ENCODE assay signal across 12 cellular contexts in the genomic region with DNA sequence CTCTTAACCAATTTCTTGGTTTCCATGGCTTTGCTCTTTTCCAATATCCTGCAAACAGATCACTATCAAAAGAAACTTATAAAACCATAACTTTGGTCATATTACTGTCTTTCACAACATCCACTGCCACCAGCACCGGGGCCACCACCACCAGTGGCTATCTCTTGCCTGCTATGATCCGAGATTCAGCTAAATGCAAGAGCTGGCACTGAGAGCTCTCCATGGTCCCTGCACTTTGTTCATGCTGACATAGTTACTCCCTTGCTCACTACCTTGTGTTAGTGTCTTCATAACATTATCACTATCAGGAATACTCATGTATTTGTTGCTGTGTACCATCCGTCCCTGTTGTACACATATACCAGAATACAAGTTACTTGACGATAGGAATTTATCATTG.
DNase-seq lines count a peak whose midpoint lies in the region; ATAC-seq and TF ChIP-seq lines count a peak whose summit lies in the region.
"Had no signal": no experiment of that assay in that cellular context is flagged by ENCODE, and none has a peak within 500 bp of the region (broad histone marks: within the 10 kb centered on the region; RNA-seq: fewer than 3 reads in every experiment).

No MANE protein-coding gene starts in this region.

- H3K9me3 Mint-ChIP-seq in activated T-helper 17 cell treated with anti-CD3 and anti-CD28 coated beads, Interleukin-2, amount 50 U/mL, for 72 hours: no peaks in the 10 kb centered on the region
- no peaks in the 10 kb centered on the region for H3K9me3 Mint-ChIP-seq in memory B cell

- ATAC-seq in SK-N-SH treated with all-trans-retinoic acid at 6 μM for 48 hours (no peak), HCT116 (no peak), memory B cell (ENCODE audit: low read depth) (no peak), HG02610 (IDR thresholded peaks at IDR 0.05; ENCODE audit: unreplicated experiment) (no peak)
- ATAC-seq in activated T-helper 17 cell treated with anti-CD3 and anti-CD28 coated beads, Interleukin-2, amount 50 U/mL, for 72 hours (replicated peaks): no peak
- ATAC-seq: heart left ventricle had no signal

- no peak for TF ChIP-seq EP300 in SK-N-SH (IDR thresholded peaks at IDR 0.05; ENCODE audit: borderline replicate concordance in 1 of 2, low read depth in 1 of 2, low read length in 1 of 2)

- H3K4me3 ChIP-seq in SK-N-SH (ENCODE audit: low read depth in 2 of 2, low read length in 1 of 2) (no peak overlapping the region), HCT116 (replicated peaks in 1 of 2; ENCODE audit: low read depth in 1 of 2, low read length in 2 of 2) (no peak overlapping the region)
- H3K4me3 ChIP-seq: heart left ventricle had no signal

- no peaks in the 10 kb centered on the region for H3K9me2 ChIP-seq in SK-N-SH
- H3K9me2 ChIP-seq in HCT116 (ENCODE audit: insufficient read depth): no peaks in the 10 kb centered on the region

- H3K79me2 ChIP-seq in SK-N-SH (ENCODE audit: insufficient read depth) (no peaks in the 10 kb centered on the region), HCT116 (ENCODE audit: insufficient read depth, low read length) (no peaks in the 10 kb centered on the region)

- no peaks in the 10 kb centered on the region for H3K27me3 ChIP-seq in SK-N-SH (ENCODE audit: insufficient read depth)
- peaks cover 25% of the 10 kb centered on the region; the same call in 1 of the 2 replicates for H3K27me3 ChIP-seq in HCT116 (ENCODE audit: insufficient read depth, low read length)
- H3K27me3 ChIP-seq: heart left ventricle had no signal

- H3K4me2 ChIP-seq in SK-N-SH: no peak overlapping the region
- H3K4me2 ChIP-seq in HCT116 (ENCODE audit: low read length): no peak overlapping the region

- peaks cover 74% of the 10 kb centered on the region for H3K4me1 Mint-ChIP-seq in activated T-helper 17 cell treated with anti-CD3 and anti-CD28 coated beads, Interleukin-2, amount 50 U/mL, for 72 hours
- peaks cover 68% of the 10 kb centered on the region for H3K4me1 Mint-ChIP-seq in memory B cell

- H3K27me3 Mint-ChIP-seq in activated T-helper 17 cell treated with anti-CD3 and anti-CD28 coated beads, Interleukin-2, amount 50 U/mL, for 72 hours: no peaks in the 10 kb centered on the region
- H3K27me3 Mint-ChIP-seq in memory B cell: no peaks in the 10 kb centered on the region

- no peak for TF ChIP-seq POLR2A in HCT116 (IDR thresholded peaks at IDR 0.05; ENCODE audit: borderline replicate concordance, extremely low read depth, insufficient read depth, insufficient read length)

- BruUV-seq in HCT116 (replicated peaks; lab: Mats Ljungman, UMichigan): no TSS peak

- TF ChIP-seq CTCF in SK-N-SH (IDR thresholded peaks at IDR 0.05) (no peak), HCT116 (IDR thresholded peaks at IDR 0.05 in 2 of 3, conservative IDR thresholded peaks at IDR 0.05 in 1 of 3; ENCODE audit: borderline replicate concordance in 1 of 3, insufficient read depth in 1 of 3, low read depth in 2 of 3, low read length in 2 of 3) (no peak)

- H4K20me1 ChIP-seq in SK-N-SH (ENCODE audit: insufficient read depth) (no peaks in the 10 kb centered on the region), HCT116 (ENCODE audit: insufficient read depth) (no peaks in the 10 kb centered on the region)

- no peaks in the 10 kb centered on the region for H3F3A ChIP-seq in SK-N-SH (replicated peaks; ENCODE audit: insufficient read depth)

- H3K27ac ChIP-seq in SK-N-SH (ENCODE audit: low read depth in 2 of 2, low read length in 1 of 2) (no peak overlapping the region), HCT116 (ENCODE audit: low read depth, low read length) (no peak overlapping the region)
- H3K27ac ChIP-seq: 22Rv1, heart left ventricle had no signal

- RAD21 ChIA-PET in HCT116 (lab: Charles Lee; ENCODE audit: low non-redundant PET in 1 of 2, low total read pairs in 2 of 2, uncharacterized antibody in 2 of 2, unreplicated experiment in 2 of 2): no interaction called here

- H3K27ac Mint-ChIP-seq in activated T-helper 17 cell treated with anti-CD3 and anti-CD28 coated beads, Interleukin-2, amount 50 U/mL, for 72 hours: peak overlapping the region; percentile 99
- H3K27ac Mint-ChIP-seq in memory B cell: peak overlapping the region; percentile 98

- H3K9me3 ChIP-seq in SK-N-SH (no peaks in the 10 kb centered on the region), HCT116 (ENCODE audit: control insufficient read depth in 1 of 2, insufficient read depth in 1 of 2, low read depth in 1 of 2, low read length in 2 of 2) (no peaks in the 10 kb centered on the region)
- H3K9me3 ChIP-seq: heart left ventricle had no signal

- peaks cover 29% of the 10 kb centered on the region for H3K36me3 Mint-ChIP-seq in activated T-helper 17 cell treated with anti-CD3 and anti-CD28 coated beads, Interleukin-2, amount 50 U/mL, for 72 hours (ENCODE audit: low read depth)
- peaks cover 1% of the 10 kb centered on the region for H3K36me3 Mint-ChIP-seq in memory B cell

- 88% methylated on average over 4 of the region's 4 CpGs for WGBS in SK-N-SH (ENCODE audit: low lambda C conversion rate)

- CTCF ChIA-PET in SK-N-SH (lab: Yijun Ruan, JAX) (interaction anchor here (1.0 to 6.4 kb wide), 6 partner anchors 27 to 344 kb away, joined by 3 to 112 read pairs (median 16); no protein-coding TSS in a partner anchor), HCT116 (lab: Charles Lee) (interaction anchor here (2.2 kb wide), 1 partner anchor 116 kb away, joined by 7 read pairs; no protein-coding TSS in a partner anchor)

- DNase-seq in SK-N-SH (no peak), HCT116 (ENCODE audit: low read depth, low spot score) (no peak), memory B cell (ENCODE audit: low spot score in 2 of 2) (no peak)
- no peak for DNase-seq in activated CD8-positive, alpha-beta memory T cell treated with anti-CD3 and anti-CD28 coated beads for 24 hours
- DNase-seq in stimulated activated CD8-positive, alpha-beta memory T cell treated with anti-CD3 and anti-CD28 coated beads, Interleukin-4, amount 100 ng/mL, for 48 hours: no peak
- DNase-seq: heart left ventricle, NCI-H1694 treated with DMSO at 0.1 percent for 48 hours, NCI-H446 treated with DMSO at 0.1 percent for 48 hours had no signal

- no peak overlapping the region for H2AFZ ChIP-seq in SK-N-SH (ENCODE audit: low read depth)
- H2AFZ ChIP-seq in HCT116 (ENCODE audit: low read depth, low read length, poor library complexity, severe bottlenecking): no peak overlapping the region

- peak overlapping the region; percentile 90 for H3K4me3 Mint-ChIP-seq in activated T-helper 17 cell treated with anti-CD3 and anti-CD28 coated beads, Interleukin-2, amount 50 U/mL, for 72 hours
- H3K4me3 Mint-ChIP-seq in memory B cell: no peak overlapping the region

- H3K36me3 ChIP-seq in SK-N-SH (replicated peaks in 1 of 2; ENCODE audit: control insufficient read depth in 1 of 2, insufficient read depth in 2 of 2, low read length in 1 of 2) (no peaks in the 10 kb centered on the region), HCT116 (ENCODE audit: control insufficient read depth in 1 of 2, insufficient read depth in 2 of 2, low read length in 2 of 2) (no peaks in the 10 kb centered on the region)
- H3K36me3 ChIP-seq: heart left ventricle had no signal

- POLR2A ChIA-PET in SK-N-SH (lab: Yijun Ruan, JAX): no interaction called here
- POLR2A ChIA-PET in HCT116 (lab: Charles Lee): no interaction called here

- H3K4me1 ChIP-seq in SK-N-SH (ENCODE audit: control insufficient read depth in 1 of 2, insufficient read depth in 2 of 2, low read depth in 1 of 2, low read length in 1 of 2): peaks cover 0 to 16% of the 10 kb centered on the region in 2 experiments; a peak in 2 of 4 replicates
- no peaks in the 10 kb centered on the region for H3K4me1 ChIP-seq in HCT116 (ENCODE audit: control insufficient read depth in 1 of 2, insufficient read depth in 2 of 2, low read length in 2 of 2)

- TF ChIP-seq RAD21 in SK-N-SH (IDR thresholded peaks at IDR 0.05; ENCODE audit: low read length): no peak
- TF ChIP-seq RAD21 in HCT116 (IDR thresholded peaks at IDR 0.05; ENCODE audit: low read depth): no peak

- intact Hi-C loops in HCT116 (cut with micrococcal nuclease): loop anchor here (10.0 kb wide), 1 partner anchor 254 kb away; no protein-coding TSS in a partner anchor

- H3K9ac ChIP-seq in SK-N-SH (no peak overlapping the region), HCT116 (ENCODE audit: low read length) (no peak overlapping the region)

TF ChIP-seq in SK-N-SH, 30 proteins besides CTCF, POLR2A, EP300 and RAD21 (continues in another document):
- TF ChIP-seq, protein P1, sequence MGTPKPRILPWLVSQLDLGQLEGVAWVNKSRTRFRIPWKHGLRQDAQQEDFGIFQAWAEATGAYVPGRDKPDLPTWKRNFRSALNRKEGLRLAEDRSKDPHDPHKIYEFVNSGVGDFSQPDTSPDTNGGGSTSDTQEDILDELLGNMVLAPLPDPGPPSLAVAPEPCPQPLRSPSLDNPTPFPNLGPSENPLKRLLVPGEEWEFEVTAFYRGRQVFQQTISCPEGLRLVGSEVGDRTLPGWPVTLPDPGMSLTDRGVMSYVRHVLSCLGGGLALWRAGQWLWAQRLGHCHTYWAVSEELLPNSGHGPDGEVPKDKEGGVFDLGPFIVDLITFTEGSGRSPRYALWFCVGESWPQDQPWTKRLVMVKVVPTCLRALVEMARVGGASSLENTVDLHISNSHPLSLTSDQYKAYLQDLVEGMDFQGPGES (IDR thresholded peaks at IDR 0.05; ENCODE audit: low read depth, low read length): no peak

TF ChIP-seq in SK-N-SH treated with all-trans-retinoic acid at 6 μM for 48 hours, 23 proteins besides CTCF, POLR2A, EP300 and RAD21 (continues in another document):
- TF ChIP-seq TCF4 (CRISPR knock-in tag; IDR thresholded peaks at IDR 0.05; ENCODE audit: borderline replicate concordance): no peak
- no peak for TF ChIP-seq RARB (CRISPR knock-in tag; IDR thresholded peaks at IDR 0.05)
- TF ChIP-seq OSR1 (CRISPR knock-in tag; IDR thresholded peaks at IDR 0.05): no peak

TF ChIP-seq in HCT116, 20 proteins besides CTCF, POLR2A, EP300 and RAD21 (continues in another document):
- no peak for TF ChIP-seq ELF1 (IDR thresholded peaks at IDR 0.05; ENCODE audit: borderline replicate concordance, low read depth)
